Comparison of ENCODE assay signal across 9 cellular contexts in genomic region chr1:33147997-33148314, GRCh38. TPM values are rescaled to one million over a fixed set of nuclear protein-coding genes. Genes with fewer than 3 reads are reported as not detected.
DNase-seq lines count a peak whose midpoint lies in the region; ATAC-seq and TF ChIP-seq lines count a peak whose summit lies in the region.
"Had no signal": no experiment of that assay in that cellular context is flagged by ENCODE, and none has a peak within 500 bp of the region (broad histone marks: within the 10 kb centered on the region; RNA-seq: fewer than 3 reads in every experiment).

No MANE protein-coding gene starts in this region.

- no peaks in the 10 kb centered on the region for H4K20me1 ChIP-seq in HCT116 (ENCODE audit: insufficient read depth)

- DNase-seq in COLO668 (lab: John Stamatoyannopoulos, UW; ENCODE audit: unreplicated experiment) (peak; percentile 22), HCT116 (ENCODE audit: low read depth, low spot score) (peak; percentile 26), kidney epithelial cell (ENCODE audit: low read depth) (no peak), omental fat pad (ENCODE audit: low spot score) (no peak), H4 (ENCODE audit: low spot score) (no peak)
- DNase-seq in activated CD8-positive, alpha-beta memory T cell treated with anti-CD3 and anti-CD28 coated beads for 24 hours, result no peak
- DNase-seq in activated T-cell treated with anti-CD3 and anti-CD28 coated beads, Interleukin-2, amount 50 U/mL, for 48 hours, result no peak
- DNase-seq: NCI-H2029 treated with DMSO at 0.1 percent for 48 hours had no signal

- RAD21 ChIA-PET in HCT116 (lab: Charles Lee; ENCODE audit: low non-redundant PET in 1 of 2, low total read pairs in 2 of 2, uncharacterized antibody in 2 of 2, unreplicated experiment in 2 of 2), result no interaction called here

- CTCF ChIA-PET in HCT116 (lab: Charles Lee), result interaction anchor here (0.5 to 1.1 kb wide), 4 partner anchors 8 to 312 kb away, joined by 3 to 5 read pairs (median 3); no protein-coding TSS in a partner anchor

- no peak for TF ChIP-seq POLR2A in HCT116 (IDR thresholded peaks at IDR 0.05; ENCODE audit: borderline replicate concordance, extremely low read depth, insufficient read depth, insufficient read length)

- peak; percentile 75 for ATAC-seq in HCT116
- ATAC-seq in omental fat pad (ENCODE audit: low FRiP score), result no peak

- TF ChIP-seq RAD21 in HCT116 (IDR thresholded peaks at IDR 0.05; ENCODE audit: low read depth), result peak; percentile 53

- no peak overlapping the region for H3K27ac ChIP-seq in HCT116 (ENCODE audit: low read depth, low read length)
- H3K27ac ChIP-seq in VCaP, result no peak overlapping the region

- H3K36me3 ChIP-seq in HCT116 (ENCODE audit: control insufficient read depth in 1 of 2, insufficient read depth in 2 of 2, low read length in 2 of 2) (peaks cover 0 to 3% of the 10 kb centered on the region in 2 experiments; a peak in 1 of 4 replicates), kidney epithelial cell (ENCODE audit: control insufficient read depth, insufficient read depth, low read length) (peaks cover 3% of the 10 kb centered on the region)

- no peaks in the 10 kb centered on the region for H3K27me3 ChIP-seq in HCT116 (ENCODE audit: insufficient read depth, low read length)
- H3K27me3 ChIP-seq in kidney epithelial cell (ENCODE audit: control insufficient read depth, insufficient read depth, low read length), result no peaks in the 10 kb centered on the region

- POLR2A ChIA-PET in HCT116 (lab: Charles Lee), result no interaction called here

- no peak overlapping the region for H3K9ac ChIP-seq in HCT116 (ENCODE audit: low read length)

- 0 out of 4 replicates have a peak, but pooled peaks cover 0 to 4% of the 10 kb centered on the region in 2 experiments for H3K4me1 ChIP-seq in HCT116 (ENCODE audit: control insufficient read depth in 1 of 2, insufficient read depth in 2 of 2, low read length in 2 of 2)

- no peak overlapping the region for H2AFZ ChIP-seq in HCT116 (ENCODE audit: low read depth, low read length, poor library complexity, severe bottlenecking)

- no peaks in the 10 kb centered on the region for H3K9me2 ChIP-seq in HCT116 (ENCODE audit: insufficient read depth)

- H3K9me3 ChIP-seq in HCT116 (ENCODE audit: control insufficient read depth in 1 of 2, insufficient read depth in 1 of 2, low read depth in 1 of 2, low read length in 2 of 2), result no peaks in the 10 kb centered on the region

- no TSS peak for BruUV-seq in HCT116 (replicated peaks; lab: Mats Ljungman, UMichigan)

- H3K4me2 ChIP-seq in HCT116 (ENCODE audit: low read length), result no peak overlapping the region

- TF ChIP-seq CTCF in HCT116 (IDR thresholded peaks at IDR 0.05 in 2 of 3, conservative IDR thresholded peaks at IDR 0.05 in 1 of 3; ENCODE audit: borderline replicate concordance in 1 of 3, insufficient read depth in 1 of 3, low read depth in 2 of 3, low read length in 2 of 3) (peak; percentile 50 to 69 (median 66); a peak in 5 of 6 replicates), VCaP (conservative IDR thresholded peaks at IDR 0.05) (peak; percentile 19; the same call in 1 of the 2 replicates), kidney epithelial cell (IDR thresholded peaks at IDR 0.05; ENCODE audit: insufficient read depth, low read length, poor library complexity, severe bottlenecking) (peak; percentile 46), omental fat pad (IDR thresholded peaks at IDR 0.05) (no peak)

- intact Hi-C loops in HCT116 (cut with micrococcal nuclease), result no loop called here

- no peaks in the 10 kb centered on the region for H3K79me2 ChIP-seq in HCT116 (ENCODE audit: insufficient read depth, low read length)

- H3K4me3 ChIP-seq in HCT116 (replicated peaks in 1 of 2; ENCODE audit: low read depth in 1 of 2, low read length in 2 of 2) (no peak overlapping the region), kidney epithelial cell (ENCODE audit: low read depth, low read length) (no peak overlapping the region)

TF ChIP-seq in HCT116, 20 proteins besides CTCF, POLR2A, EP300 and RAD21:
- TF ChIP-seq CBX3 (IDR thresholded peaks at IDR 0.05; ENCODE audit: low read depth) (peak; percentile 40; the same call in 1 of the 2 replicates), MAX (IDR thresholded peaks at IDR 0.05) (no peak), ATF3 (IDR thresholded peaks at IDR 0.05) (no peak), EGR1 (IDR thresholded peaks at IDR 0.05; ENCODE audit: low read depth) (no peak), TCF7L2 (IDR thresholded peaks at IDR 0.05; ENCODE audit: borderline replicate concordance, extremely low read depth, insufficient read depth, insufficient read length) (no peak)
- TF ChIP-seq, protein P1, sequence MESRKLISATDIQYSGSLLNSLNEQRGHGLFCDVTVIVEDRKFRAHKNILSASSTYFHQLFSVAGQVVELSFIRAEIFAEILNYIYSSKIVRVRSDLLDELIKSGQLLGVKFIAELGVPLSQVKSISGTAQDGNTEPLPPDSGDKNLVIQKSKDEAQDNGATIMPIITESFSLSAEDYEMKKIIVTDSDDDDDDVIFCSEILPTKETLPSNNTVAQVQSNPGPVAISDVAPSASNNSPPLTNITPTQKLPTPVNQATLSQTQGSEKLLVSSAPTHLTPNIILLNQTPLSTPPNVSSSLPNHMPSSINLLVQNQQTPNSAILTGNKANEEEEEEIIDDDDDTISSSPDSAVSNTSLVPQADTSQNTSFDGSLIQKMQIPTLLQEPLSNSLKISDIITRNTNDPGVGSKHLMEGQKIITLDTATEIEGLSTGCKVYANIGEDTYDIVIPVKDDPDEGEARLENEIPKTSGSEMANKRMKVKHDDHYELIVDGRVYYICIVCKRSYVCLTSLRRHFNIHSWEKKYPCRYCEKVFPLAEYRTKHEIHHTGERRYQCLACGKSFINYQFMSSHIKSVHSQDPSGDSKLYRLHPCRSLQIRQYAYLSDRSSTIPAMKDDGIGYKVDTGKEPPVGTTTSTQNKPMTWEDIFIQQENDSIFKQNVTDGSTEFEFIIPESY (IDR thresholded peaks at IDR 0.05; ENCODE audit: extremely low read depth, insufficient replicate concordance, low read length), result no peak

RNA-seq across cellular contexts. Expression of gene TRIM62, which starts 33.9 kb away (rescaled TPM):
- 6.5 TPM for total RNA-seq in HCT116 (2021; ENCODE audit: unreplicated experiment)
- 4.0 and 4.1 TPM in 2 replicates for polyA plus RNA-seq in HCT116 (2012)
- total RNA-seq in kidney epithelial cell, result 4.8 and 7.0 TPM in 2 replicates
- total RNA-seq in omental fat pad, result 1 to 10 TPM; 2.7 to 6.3 (median 3.6) TPM
- total RNA-seq in H4 (2014; rRNA removed; shearing (Covaris generic)), result 3.2 and 4.7 TPM in 2 replicates

Comparison
In these comparisons a context has a peak if more than half of its experiments do, and no peak if none do; other contexts are left out.
1. DNase-seq: peak in COLO668 (single experiment) and HCT116 (single experiment); none in kidney epithelial cell (single experiment), omental fat pad (single experiment), H4 (single experiment), activated CD8-positive, alpha-beta memory T cell treated with anti-CD3 and anti-CD28 coated beads for 24 hours (single experiment) and activated T-cell treated with anti-CD3 and anti-CD28 coated beads, Interleukin-2, amount 50 U/mL, for 48 hours (0 of 2).
2. CTCF ChIP-seq: peak in HCT116 (3 of 3), VCaP (single experiment) and kidney epithelial cell (single experiment); none in omental fat pad (0 of 3).